Comparison of ENCODE assay signal across 1 cellular context in the genomic region with DNA sequence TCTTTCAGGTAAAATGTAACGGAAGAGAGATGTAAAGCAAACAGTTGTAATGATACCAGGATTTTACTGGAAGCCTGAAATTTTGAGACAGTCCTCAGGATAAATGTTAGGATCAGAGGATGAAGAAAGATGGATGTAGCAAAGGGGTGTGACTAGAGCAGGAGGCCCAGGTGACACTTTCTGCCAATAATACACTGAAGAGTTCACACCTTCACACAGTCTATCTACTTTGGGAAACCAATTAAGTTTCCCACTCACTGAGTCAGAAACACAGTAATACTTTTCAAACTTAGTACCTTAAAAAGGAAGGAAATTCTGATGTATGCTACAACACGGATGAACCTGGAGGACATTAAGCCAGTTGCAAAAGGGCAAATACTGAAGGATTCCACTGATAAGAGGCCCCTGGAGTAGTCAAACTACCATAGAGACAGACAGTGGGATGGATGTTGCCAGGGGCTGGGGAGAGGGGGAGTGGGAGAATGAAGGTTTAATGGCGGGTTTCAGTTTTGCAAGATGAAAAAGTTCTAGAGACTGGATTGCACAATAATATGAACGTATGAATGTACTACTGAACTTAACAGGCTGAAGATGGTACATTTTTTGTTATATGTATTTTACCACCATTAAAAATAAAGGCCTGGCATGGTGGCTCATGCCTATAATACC.
TF ChIP-seq lines count a peak whose summit lies in the region.

No MANE protein-coding gene starts in this region.

TF ChIP-seq in K562, 482 proteins besides CTCF, POLR2A, EP300 and RAD21 (continued from another document):
- TF ChIP-seq CEBPG (CRISPR knock-in tag; IDR thresholded peaks at IDR 0.05) (no peak), CEBPG (tag; conservative IDR thresholded peaks at IDR 0.05 in 1 of 2, IDR thresholded peaks at IDR 0.05 in 1 of 2) (peak; percentile 51 to 87; a peak in 2 of 4 replicates), CTBP1 (IDR thresholded peaks at IDR 0.05; ENCODE audit: borderline replicate concordance) (no peak), CEBPB (tag; IDR thresholded peaks at IDR 0.05) (peak; percentile 86)
- TF ChIP-seq, protein P1, sequence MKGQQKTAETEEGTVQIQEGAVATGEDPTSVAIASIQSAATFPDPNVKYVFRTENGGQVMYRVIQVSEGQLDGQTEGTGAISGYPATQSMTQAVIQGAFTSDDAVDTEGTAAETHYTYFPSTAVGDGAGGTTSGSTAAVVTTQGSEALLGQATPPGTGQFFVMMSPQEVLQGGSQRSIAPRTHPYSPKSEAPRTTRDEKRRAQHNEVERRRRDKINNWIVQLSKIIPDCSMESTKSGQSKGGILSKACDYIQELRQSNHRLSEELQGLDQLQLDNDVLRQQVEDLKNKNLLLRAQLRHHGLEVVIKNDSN (CRISPR knock-in tag; IDR thresholded peaks at IDR 0.05), result no peak
- TF ChIP-seq, protein P2, sequence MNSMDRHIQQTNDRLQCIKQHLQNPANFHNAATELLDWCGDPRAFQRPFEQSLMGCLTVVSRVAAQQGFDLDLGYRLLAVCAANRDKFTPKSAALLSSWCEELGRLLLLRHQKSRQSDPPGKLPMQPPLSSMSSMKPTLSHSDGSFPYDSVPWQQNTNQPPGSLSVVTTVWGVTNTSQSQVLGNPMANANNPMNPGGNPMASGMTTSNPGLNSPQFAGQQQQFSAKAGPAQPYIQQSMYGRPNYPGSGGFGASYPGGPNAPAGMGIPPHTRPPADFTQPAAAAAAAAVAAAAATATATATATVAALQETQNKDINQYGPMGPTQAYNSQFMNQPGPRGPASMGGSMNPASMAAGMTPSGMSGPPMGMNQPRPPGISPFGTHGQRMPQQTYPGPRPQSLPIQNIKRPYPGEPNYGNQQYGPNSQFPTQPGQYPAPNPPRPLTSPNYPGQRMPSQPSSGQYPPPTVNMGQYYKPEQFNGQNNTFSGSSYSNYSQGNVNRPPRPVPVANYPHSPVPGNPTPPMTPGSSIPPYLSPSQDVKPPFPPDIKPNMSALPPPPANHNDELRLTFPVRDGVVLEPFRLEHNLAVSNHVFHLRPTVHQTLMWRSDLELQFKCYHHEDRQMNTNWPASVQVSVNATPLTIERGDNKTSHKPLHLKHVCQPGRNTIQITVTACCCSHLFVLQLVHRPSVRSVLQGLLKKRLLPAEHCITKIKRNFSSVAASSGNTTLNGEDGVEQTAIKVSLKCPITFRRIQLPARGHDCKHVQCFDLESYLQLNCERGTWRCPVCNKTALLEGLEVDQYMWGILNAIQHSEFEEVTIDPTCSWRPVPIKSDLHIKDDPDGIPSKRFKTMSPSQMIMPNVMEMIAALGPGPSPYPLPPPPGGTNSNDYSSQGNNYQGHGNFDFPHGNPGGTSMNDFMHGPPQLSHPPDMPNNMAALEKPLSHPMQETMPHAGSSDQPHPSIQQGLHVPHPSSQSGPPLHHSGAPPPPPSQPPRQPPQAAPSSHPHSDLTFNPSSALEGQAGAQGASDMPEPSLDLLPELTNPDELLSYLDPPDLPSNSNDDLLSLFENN (IDR thresholded peaks at IDR 0.05; ENCODE audit: low read depth in 2 of 2, low read length in 2 of 2), result no peak
